ENCODE assay signal across 7 cellular contexts in the genomic region with DNA sequence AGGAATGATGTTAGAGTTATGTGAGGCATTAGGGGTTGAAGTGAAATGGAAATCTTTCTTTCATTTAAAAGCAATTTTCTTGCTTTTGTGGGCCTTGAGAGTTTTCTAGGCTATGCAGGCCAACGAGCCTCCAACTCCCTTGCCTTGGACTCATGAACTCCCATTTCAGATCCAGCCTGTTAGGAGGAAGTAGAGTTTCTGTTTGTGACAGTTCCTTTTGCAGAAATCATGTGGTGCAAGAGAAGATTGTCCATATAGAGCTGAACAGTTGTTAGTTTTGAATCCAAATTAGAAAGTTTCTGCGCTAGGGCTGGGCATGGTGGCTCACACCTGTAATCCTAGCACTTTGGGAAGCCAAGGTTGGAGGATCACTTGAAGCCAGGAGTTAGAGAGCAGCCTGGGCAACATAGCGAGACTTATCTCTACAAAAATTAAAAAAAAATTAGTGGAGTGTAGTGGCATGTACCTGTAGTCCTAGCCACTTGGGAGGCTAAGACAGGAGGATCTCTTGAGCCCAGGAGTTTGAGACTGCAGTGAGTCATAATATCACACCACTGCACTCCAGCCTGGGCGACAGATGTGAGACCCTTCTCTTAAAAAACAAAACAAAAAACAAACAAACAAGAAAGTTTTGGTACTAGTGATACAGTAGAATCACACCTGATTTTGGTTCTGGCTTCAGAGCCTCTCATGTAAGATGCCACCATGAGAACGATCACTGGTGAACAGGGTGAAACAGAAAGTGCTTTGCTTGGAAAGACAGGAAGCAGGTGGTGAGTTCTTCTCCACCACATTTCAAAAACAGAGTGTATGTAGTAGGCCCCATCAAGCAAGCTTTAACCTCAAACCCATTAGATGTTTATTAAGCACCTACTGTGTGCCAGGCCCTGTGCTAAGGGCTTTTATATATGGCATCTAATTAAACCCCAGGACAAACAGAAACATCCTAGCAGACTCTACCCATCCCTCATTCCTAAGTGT. TPM values are rescaled to one million over a fixed set of nuclear protein-coding genes. Genes with fewer than 3 reads are reported as not detected.
DNase-seq lines count a peak whose midpoint lies in the region; ATAC-seq and TF ChIP-seq lines count a peak whose summit lies in the region.

No MANE protein-coding gene starts in this region.

- H3K4me3 ChIP-seq in Peyer's patch (no peak overlapping the region), neutrophil (ENCODE audit: low read depth in 1 of 2, low read length in 1 of 2) (peak overlapping the region; percentile 30 to 41)

- H3K4me1 ChIP-seq in Peyer's patch (peaks cover 0 to 13% (median 0%) of the 10 kb centered on the region in 4 donors), neutrophil (ENCODE audit: control insufficient read depth in 1 of 2, insufficient read depth in 1 of 2, low read depth in 1 of 2, low read length in 1 of 2) (peaks cover 46% of the 10 kb centered on the region in 2 experiments)

- TF ChIP-seq CTCF in Peyer's patch (IDR thresholded peaks at IDR 0.05) (no peak), neutrophil (IDR thresholded peaks at IDR 0.05) (no peak)

- H3K36me3 ChIP-seq in Peyer's patch (no peaks in the 10 kb centered on the region), neutrophil (no peaks in the 10 kb centered on the region)

- H3K27me3 ChIP-seq in Peyer's patch = no peaks in the 10 kb centered on the region
- H3K27me3 ChIP-seq in neutrophil = no peaks in the 10 kb centered on the region

- in situ Hi-C loops in ACHN (cut with HindIII; ENCODE audit: low pct_ligation_motif_present, low pct_unique_long_range_greater_than_20kb, low sequenced_read_pairs) = no loop called here

- peak; percentile 94 for ATAC-seq in GM18909 (IDR thresholded peaks at IDR 0.05; ENCODE audit: poor library complexity, unreplicated experiment)
- ATAC-seq in HG02870 (IDR thresholded peaks at IDR 0.05; ENCODE audit: unreplicated experiment) = peak; percentile 57

- H3K27ac ChIP-seq in Peyer's patch (peak overlapping the region in 3 of 4 donors; percentile 7 to 62 (median 40)), neutrophil (peak overlapping the region; percentile 85)

- no peaks in the 10 kb centered on the region for H3K9me3 ChIP-seq in Peyer's patch
- no peaks in the 10 kb centered on the region for H3K9me3 ChIP-seq in neutrophil

- DNase-seq in Peyer's patch (peak in 1 of 3 donors; percentile 32), ACHN (no peak), NCI-H146 (lab: John Stamatoyannopoulos, UW) (no peak), NCI-H2107 treated with DMSO at 0.1 percent for 48 hours (lab: John Stamatoyannopoulos, UW; ENCODE audit: unreplicated experiment) (no peak)

- no peak for TF ChIP-seq POLR2A in Peyer's patch (IDR thresholded peaks at IDR 0.05)

RNA-seq across cellular contexts. Expression of a gene that starts 47.5 kb away (rescaled TPM):
- 100 to 1,000 TPM; 127 to 181 (median 145) TPM for total RNA-seq in Peyer's patch

Comparison
In these comparisons a context has a peak if more than half of its experiments do, and no peak if none do; other contexts are left out.
1. H3K4me3 ChIP-seq: peak in neutrophil (2 of 2); none in Peyer's patch (0 of 4).